ENCODE assay signal across 8 cellular contexts in genomic region chr6:32127409-32127716, GRCh38. TPM values are rescaled to one million over a fixed set of nuclear protein-coding genes. Genes with fewer than 3 reads are reported as not detected.
DNase-seq lines count a peak whose midpoint lies in the region; ATAC-seq, FAIRE-seq and TF ChIP-seq lines count a peak whose summit lies in the region.

No MANE protein-coding gene starts in this region.

- CTCF ChIA-PET in Caco-2 (lab: Charles Lee): interaction anchor here (1.1 to 1.4 kb wide), 4 partner anchors 11 to 68 kb away, joined by 3 to 8 read pairs (median 6); no protein-coding TSS in a partner anchor

- H3K36me3 ChIP-seq in Caco-2 (ENCODE audit: control insufficient read depth, insufficient read depth, low read length) (0 out of 2 replicates have a peak, but pooled peaks cover 1% of the 10 kb centered on the region), esophagus (ENCODE audit: control insufficient read depth in 2 of 2, insufficient read depth in 2 of 2, low read length in 1 of 2) (peaks cover 5 to 8% of the 10 kb centered on the region in 2 donors), pancreas (peaks cover 0 to 12% (median 11%) of the 10 kb centered on the region in 3 donors)

- H3K27me3 ChIP-seq in Caco-2 (replicated peaks; ENCODE audit: control insufficient read depth, insufficient read depth, low read length) (no peaks in the 10 kb centered on the region), esophagus (ENCODE audit: control insufficient read depth in 1 of 2, insufficient read depth in 2 of 2, low read length in 2 of 2) (no peaks in the 10 kb centered on the region), pancreas (no peaks in the 10 kb centered on the region)

- no peaks in the 10 kb centered on the region for H3K9me3 Mint-ChIP-seq in Caco-2 (ENCODE audit: unreplicated experiment)

- DNase-seq in Caco-2: no peak
- peak; percentile 46 for DNase-seq in RKO (ENCODE audit: low spot score)
- DNase-seq in pancreas: no peak
- DNase-seq in NCI-H1092 treated with DMSO at 0.1 percent for 48 hours (lab: John Stamatoyannopoulos, UW): no peak
- DNase-seq in DMS79 treated with DMSO at 0.1 percent for 48 hours (lab: John Stamatoyannopoulos, UW): no peak
- DNase-seq in activated effector memory CD4-positive, alpha-beta T cell treated with Interleukin-2 at 50 U/mL for 16 hours: no peak

- no peak for ATAC-seq in pancreas
- no peak for ATAC-seq in GM21423 (IDR thresholded peaks at IDR 0.05; ENCODE audit: unreplicated experiment)

- peaks cover 17% of the 10 kb centered on the region for H3K4me1 ChIP-seq in Caco-2
- H3K4me1 ChIP-seq in esophagus (ENCODE audit: control insufficient read depth in 2 of 2, insufficient read depth in 2 of 2, low read length in 1 of 2): peaks cover 16 to 18% of the 10 kb centered on the region in 2 donors
- peaks cover 8 to 18% (median 15%) of the 10 kb centered on the region in 3 donors for H3K4me1 ChIP-seq in pancreas

- no peaks in the 10 kb centered on the region for H3K27me3 Mint-ChIP-seq in Caco-2 (ENCODE audit: insufficient read depth, unreplicated experiment)

- H3K4me1 Mint-ChIP-seq in Caco-2 (ENCODE audit: low read depth, unreplicated experiment): peaks cover 25% of the 10 kb centered on the region

- H3K36me3 Mint-ChIP-seq in Caco-2 (ENCODE audit: insufficient read depth, unreplicated experiment): peaks cover 47% of the 10 kb centered on the region

- intact Hi-C loops in Caco-2 (cut with micrococcal nuclease; ENCODE audit: unreplicated experiment) (no loop called here), pancreas (cut with DNase I) (no loop called here)

- peak overlapping the region; percentile 99 for H3K4me3 Mint-ChIP-seq in Caco-2 (ENCODE audit: unreplicated experiment)

- no peak for FAIRE-seq in pancreas (lab: Jason Lieb, UNC)

- no peak for TF ChIP-seq CTCF in Caco-2 (IDR thresholded peaks at IDR 0.05; ENCODE audit: insufficient read depth in 1 of 2, low read depth in 1 of 2, low read length in 1 of 2, severe bottlenecking in 1 of 2, unreplicated experiment in 1 of 2)
- no peak for TF ChIP-seq CTCF in pancreas (IDR thresholded peaks at IDR 0.05)

- H3K9me3 ChIP-seq in Caco-2: no peaks in the 10 kb centered on the region
- no peaks in the 10 kb centered on the region for H3K9me3 ChIP-seq in esophagus (ENCODE audit: control insufficient read depth in 2 of 2, insufficient read depth in 1 of 2, low read depth in 1 of 2, low read length in 1 of 2)
- H3K9me3 ChIP-seq in pancreas: no peaks in the 10 kb centered on the region

- whole genome bisulfite sequencing in esophagus, 2 donors: 3 to 5% methylated on average over 9 of the region's 9 CpGs
- 2 to 3% methylated on average over 9 of the region's 9 CpGs for WGBS in pancreas, 2 donors

- no TSS peak for BruUV-seq in Caco-2 (replicated peaks; lab: Mats Ljungman, UMichigan)

- H3K4me3 ChIP-seq in Caco-2 (ENCODE audit: low read depth, low read length) (peak overlapping the region; percentile 75), esophagus (ENCODE audit: low read depth in 1 of 2, low read length in 2 of 2) (peak overlapping the region; percentile 98 to 99), pancreas (peak overlapping the region; percentile 67 to 85 (median 76))

- H3K27ac Mint-ChIP-seq in Caco-2 (ENCODE audit: unreplicated experiment): peak overlapping the region; percentile 99

- H3K27ac ChIP-seq in esophagus (ENCODE audit: low read depth in 2 of 2, low read length in 1 of 2) (peak overlapping the region; percentile 83 to 96), pancreas (peak overlapping the region in 1 of 4 donors; percentile 73)

- POLR2A ChIA-PET in Caco-2 (lab: Charles Lee): interaction anchor here (1.1 to 2.3 kb wide), 2 partner anchors 68 to 844 kb away, joined by 7 to 13 read pairs; no protein-coding TSS in a partner anchor

RNA-seq across cellular contexts. Expression of gene ATF6B, which starts 0.7 kb away (rescaled TPM):
- 61.5 and 64.9 TPM in 2 replicates for total RNA-seq in Caco-2 (2022)
- 10 to 100 TPM; 47.5 to 60.2 TPM for polyA plus RNA-seq in esophagus
- total RNA-seq in pancreas: 10 to 100 TPM; 30.2 to 56.5 (median 36.3) TPM
- 10 to 100 TPM; 54.0 to 68.0 TPM for polyA plus RNA-seq in pancreas

RNA-seq across cellular contexts. Expression of gene FKBPL, which starts 2.7 kb away (rescaled TPM):
- 8.9 and 9.1 TPM in 2 replicates for total RNA-seq in Caco-2 (2022)
- polyA plus RNA-seq in esophagus: 10 to 100 TPM in 1 of 2 donors, 1 to 10 TPM in 1; 8.1 to 13.7 TPM
- 1 to 10 TPM; 2.0 to 4.7 (median 3.3) TPM for total RNA-seq in pancreas
- 1 to 10 TPM; 5.0 to 5.9 TPM for polyA plus RNA-seq in pancreas

RNA-seq across cellular contexts. Expression of gene TNXB, which starts 18.2 kb away (rescaled TPM):
- total RNA-seq in Caco-2 (2022) (2.7 and 3.9 TPM in 2 replicates), pancreas (10 to 100 TPM in 2 of 6 donors, 1 to 10 TPM in 4; 5.2 to 15.2 (median 7.1) TPM)
- polyA plus RNA-seq in esophagus (10 to 100 TPM; 14.8 to 15.5 TPM), pancreas (10 to 100 TPM; 13.1 to 18.6 TPM)

RNA-seq across cellular contexts. Expression of gene PRRT1, which starts 24.4 kb away (rescaled TPM):
- 2.0 and 3.6 TPM in 2 replicates for total RNA-seq in Caco-2 (2022)
- polyA plus RNA-seq in esophagus: 1 to 10 TPM; 1.8 to 2.3 TPM
- under 1 TPM; 0.08 to 0.69 (median 0.37) TPM for total RNA-seq in pancreas
- 1 to 10 TPM; 3.3 to 5.8 TPM for polyA plus RNA-seq in pancreas

RNA-seq across cellular contexts. Expression of gene PPT2, which starts 26.6 kb away (rescaled TPM):
- 80.8 and 92.5 TPM in 2 replicates for total RNA-seq in Caco-2 (2022)
- polyA plus RNA-seq in esophagus: 10 to 100 TPM; 20.7 to 21.6 TPM
- total RNA-seq in pancreas: 10 to 100 TPM in 1 of 6 donors, 1 to 10 TPM in 5; 5.6 to 13.9 (median 8.0) TPM
- 10 to 100 TPM in 1 of 2 donors, 1 to 10 TPM in 1; 9.2 to 12.2 TPM for polyA plus RNA-seq in pancreas
